1 cellular context compared by ENCODE assay signal in genomic region chr4:120856294-120856693, GRCh38.
TF ChIP-seq lines count a peak whose summit lies in the region.

No MANE protein-coding gene starts in this region.

TF ChIP-seq in GM23338, 12 proteins besides CTCF, POLR2A, EP300 and RAD21 (continued from another document):
- TF ChIP-seq ZNF462 (CRISPR knock-in tag; IDR thresholded peaks at IDR 0.05), result no peak
